Comparison of ENCODE assay signal across 1 cellular context in the genomic region with DNA sequence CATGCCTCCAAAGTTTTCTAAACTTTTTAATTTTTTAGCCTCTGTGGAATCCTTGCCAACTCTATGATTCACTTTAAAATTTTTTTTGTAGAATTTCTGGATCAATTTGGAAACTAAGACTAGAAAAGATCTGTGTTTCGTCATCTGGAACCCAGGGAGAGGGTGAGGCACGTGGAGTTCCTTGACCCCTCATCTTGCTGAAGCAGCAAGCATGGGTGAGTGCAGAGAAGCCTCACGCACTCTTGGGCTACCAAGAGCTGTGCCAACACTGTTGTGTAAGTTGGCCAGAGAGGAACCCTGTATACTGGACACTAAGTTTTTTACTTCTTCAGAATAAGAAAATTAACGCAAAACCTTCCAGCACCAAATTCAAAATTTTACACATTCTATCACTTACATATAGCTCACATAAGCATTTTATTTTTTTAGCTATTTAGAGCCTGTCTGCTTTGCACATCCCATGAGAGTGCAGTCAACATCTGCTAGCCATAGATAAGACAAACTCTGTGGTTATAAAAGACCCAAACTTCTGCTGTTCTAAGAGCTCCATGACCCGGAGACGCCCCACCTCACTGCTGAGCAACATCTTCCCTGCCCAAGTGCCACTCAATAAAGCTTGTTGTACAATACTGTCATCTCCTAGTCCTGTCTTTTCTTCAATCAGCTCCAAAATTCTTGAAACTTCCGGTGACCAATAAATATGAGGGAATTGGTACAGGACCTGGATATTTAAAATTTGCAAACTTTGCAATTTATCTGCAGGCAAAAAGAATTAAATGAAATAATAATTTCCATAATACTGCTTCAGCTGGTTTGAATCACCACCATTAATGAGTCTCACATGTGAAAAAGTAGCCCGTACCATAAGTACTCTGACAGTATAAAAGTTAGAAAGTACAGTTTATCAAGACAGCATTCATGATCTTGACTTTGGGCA.
A peak's percentile ranks its signal among the peaks of the same experiment; 100 is the strongest.
TF ChIP-seq lines count a peak whose summit lies in the region.

No MANE protein-coding gene starts in this region.

TF ChIP-seq in IMR-90, 13 proteins besides CTCF, POLR2A, EP300 and RAD21 (continued from another document):
- TF ChIP-seq, protein P1, sequence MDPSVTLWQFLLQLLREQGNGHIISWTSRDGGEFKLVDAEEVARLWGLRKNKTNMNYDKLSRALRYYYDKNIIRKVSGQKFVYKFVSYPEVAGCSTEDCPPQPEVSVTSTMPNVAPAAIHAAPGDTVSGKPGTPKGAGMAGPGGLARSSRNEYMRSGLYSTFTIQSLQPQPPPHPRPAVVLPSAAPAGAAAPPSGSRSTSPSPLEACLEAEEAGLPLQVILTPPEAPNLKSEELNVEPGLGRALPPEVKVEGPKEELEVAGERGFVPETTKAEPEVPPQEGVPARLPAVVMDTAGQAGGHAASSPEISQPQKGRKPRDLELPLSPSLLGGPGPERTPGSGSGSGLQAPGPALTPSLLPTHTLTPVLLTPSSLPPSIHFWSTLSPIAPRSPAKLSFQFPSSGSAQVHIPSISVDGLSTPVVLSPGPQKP (IDR thresholded peaks at IDR 0.05; ENCODE audit: borderline replicate concordance, low read depth, low read length), result no peak
- TF ChIP-seq RCOR1 (IDR thresholded peaks at IDR 0.05; ENCODE audit: insufficient replicate concordance, low read length) (no peak), MAFK (IDR thresholded peaks at IDR 0.05; ENCODE audit: low read depth, low read length) (peak; percentile 48; the same call in 1 of the 2 replicates)
